In the genomic region with DNA sequence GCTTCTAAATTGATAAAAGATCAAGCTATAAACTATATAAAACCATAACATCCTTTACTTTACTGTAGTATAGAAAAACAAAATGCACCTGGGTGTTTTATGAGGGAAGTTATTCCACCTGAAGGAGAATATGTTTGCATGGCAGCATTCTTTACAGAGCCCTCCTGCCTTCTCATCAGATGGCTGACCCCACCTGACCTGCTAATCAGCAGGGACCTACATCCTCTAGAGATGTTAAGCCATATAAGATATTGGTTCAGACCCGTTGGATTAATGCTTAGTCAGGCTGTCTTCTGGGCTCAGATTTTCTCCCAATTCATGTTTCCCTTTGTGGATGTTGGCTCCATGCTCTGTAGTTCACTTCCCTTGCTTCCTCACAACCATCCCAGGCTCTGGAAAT, we compare ENCODE assay signal across 19 cellular contexts.
DNase-seq lines count a peak whose midpoint lies in the region; TF ChIP-seq lines count a peak whose summit lies in the region.
"Had no signal": no experiment of that assay in that cellular context is flagged by ENCODE, and none has a peak within 500 bp of the region (broad histone marks: within the 10 kb centered on the region; RNA-seq: fewer than 3 reads in every experiment).

No MANE protein-coding gene starts in this region.

- H3K27ac Mint-ChIP-seq in progenitor cell of endocrine pancreas, result peak overlapping the region; percentile 42
- H3K27ac Mint-ChIP-seq: B cell; CD4-positive, alpha-beta T cell; CD8-positive, alpha-beta T cell had no signal

- H3K4me1 Mint-ChIP-seq in progenitor cell of endocrine pancreas (ENCODE audit: low read depth), result no peaks in the 10 kb centered on the region
- H3K4me1 Mint-ChIP-seq: B cell had no signal

- H3K36me3 Mint-ChIP-seq in progenitor cell of endocrine pancreas (ENCODE audit: insufficient read depth), result no peaks in the 10 kb centered on the region
- H3K36me3 Mint-ChIP-seq: CD8-positive, alpha-beta T cell had no signal

- intact Hi-C loops in esophagus muscularis mucosa (cut with DNase I), result no loop called here

- no peaks in the 10 kb centered on the region for H3K9me3 Mint-ChIP-seq in progenitor cell of endocrine pancreas (ENCODE audit: low read depth)
- H3K9me3 Mint-ChIP-seq: CD4-positive, alpha-beta T cell; CD8-positive, alpha-beta T cell had no signal

- H3K27me3 ChIP-seq in WERI-Rb-1 (ENCODE audit: insufficient read depth, low read depth, severe bottlenecking), result no peaks in the 10 kb centered on the region
- no peaks in the 10 kb centered on the region for H3K27me3 ChIP-seq in esophagus muscularis mucosa
- H3K27me3 ChIP-seq: BLaER1 treated with 17β-estradiol and CSF1 and Interleukin-3, amounts not matched to agents 10 nM and 100 nM had no signal

- DNase-seq in NCI-H82 (lab: John Stamatoyannopoulos, UW) (peak; percentile 56), NCI-H82 treated with DMSO at 0.1 percent for 48 hours (lab: John Stamatoyannopoulos, UW; ENCODE audit: unreplicated experiment) (no peak), WERI-Rb-1 (peak; percentile 72), esophagus muscularis mucosa (ENCODE audit: extremely low spot score) (peak; percentile 75), progenitor cell of endocrine pancreas (ENCODE audit: low spot score, unreplicated experiment) (no peak), epidermal melanocyte (ENCODE audit: insufficient read length, low spot score) (no peak), NCI-H2107 treated with DMSO at 0.1 percent for 48 hours (lab: John Stamatoyannopoulos, UW; ENCODE audit: unreplicated experiment) (no peak)
- DNase-seq: AML-193; Caco-2; Calu3; CD4-positive, alpha-beta T cell; CD8-positive, alpha-beta T cell; DMS79 treated with DMSO at 0.1 percent for 48 hours; GF-D8 had no signal

- TF ChIP-seq CTCF in WERI-Rb-1 (IDR thresholded peaks at IDR 0.05; ENCODE audit: low read depth, low read length) (no peak), esophagus muscularis mucosa (IDR thresholded peaks at IDR 0.05) (no peak), progenitor cell of endocrine pancreas (IDR thresholded peaks at IDR 0.05; ENCODE audit: unreplicated experiment) (no peak)

- WGBS in esophagus muscularis mucosa, result 73% methylated on average over 1 of the region's 1 CpG

- H3K27ac ChIP-seq in WERI-Rb-1 (no peak overlapping the region), esophagus muscularis mucosa (replicated peaks in 1 of 4) (no peak overlapping the region)
- H3K27ac ChIP-seq: 22Rv1; A549; BLaER1 treated with 17β-estradiol and CSF1 and Interleukin-3, amounts not matched to agents 10 nM and 100 nM; C4-2B had no signal

- TF ChIP-seq EP300 in esophagus muscularis mucosa (IDR thresholded peaks at IDR 0.05), result no peak

- no peaks in the 10 kb centered on the region for H3K4me1 ChIP-seq in esophagus muscularis mucosa
- H3K4me1 ChIP-seq: A549; BLaER1 treated with 17β-estradiol and CSF1 and Interleukin-3, amounts not matched to agents 10 nM and 100 nM; Caco-2 had no signal

- H3K36me3 ChIP-seq in WERI-Rb-1 (no peaks in the 10 kb centered on the region), esophagus muscularis mucosa (no peaks in the 10 kb centered on the region)
- H3K36me3 ChIP-seq: BLaER1 treated with 17β-estradiol and CSF1 and Interleukin-3, amounts not matched to agents 10 nM and 100 nM had no signal

- H3K4me3 Mint-ChIP-seq in progenitor cell of endocrine pancreas (ENCODE audit: low read depth), result no peak overlapping the region
- H3K4me3 Mint-ChIP-seq: B cell; CD4-positive, alpha-beta T cell; CD8-positive, alpha-beta T cell had no signal

- H3K27me3 Mint-ChIP-seq in progenitor cell of endocrine pancreas, result no peaks in the 10 kb centered on the region
- H3K27me3 Mint-ChIP-seq: B cell; CD4-positive, alpha-beta T cell had no signal

- no peak for TF ChIP-seq POLR2A in esophagus muscularis mucosa (IDR thresholded peaks at IDR 0.05; ENCODE audit: low read depth)

- H3K4me3 ChIP-seq in WERI-Rb-1 (ENCODE audit: low read depth, low read length) (no peak overlapping the region), esophagus muscularis mucosa (no peak overlapping the region)
- H3K4me3 ChIP-seq: A549; BLaER1 treated with 17β-estradiol and CSF1 and Interleukin-3, amounts not matched to agents 10 nM and 100 nM had no signal

- no peaks in the 10 kb centered on the region for H3K9me3 ChIP-seq in WERI-Rb-1 (ENCODE audit: severe bottlenecking)
- no peaks in the 10 kb centered on the region for H3K9me3 ChIP-seq in esophagus muscularis mucosa
- H3K9me3 ChIP-seq: A549; BLaER1 treated with 17β-estradiol and CSF1 and Interleukin-3, amounts not matched to agents 10 nM and 100 nM; Caco-2 had no signal

Comparison
In these comparisons a context has a peak if more than half of its experiments do, and no peak if none do; other contexts are left out.
1. DNase-seq: peak in NCI-H82 (single experiment), WERI-Rb-1 (single experiment) and esophagus muscularis mucosa (single experiment); none in NCI-H82 treated with DMSO at 0.1 percent for 48 hours (single experiment), progenitor cell of endocrine pancreas (single experiment), epidermal melanocyte (single experiment) and NCI-H2107 treated with DMSO at 0.1 percent for 48 hours (single experiment).